In genomic region chr2:55693181-55694125, GRCh38 we compare ENCODE assay signal across 8 cellular contexts. TPM values are rescaled to one million over a fixed set of nuclear protein-coding genes. Genes with fewer than 3 reads are reported as not detected.
DNase-seq lines count a peak whose midpoint lies in the region; TF ChIP-seq lines count a peak whose summit lies in the region.

PNPT1 (minus strand) TSS chr2:55693844; CDS start chr2:55693823, 21 bp downstream.

- no peak within 1 kb of the TSS for H4K91ac ChIP-seq in H9 (ENCODE audit: insufficient read length, low read depth, low read length)

- no peak within 1 kb of the TSS for H3K4ac ChIP-seq in H9 (ENCODE audit: low read depth, low read length)

- no peak within 1 kb of the TSS for H2BK15ac ChIP-seq in H9 (ENCODE audit: low read depth, low read length)

- no CpG with 5 or more reads among the region's 56 CpGs for WGBS in H9 (ENCODE audit: extremely low coverage, insufficient read length, low lambda C conversion rate)

- H3K4me3 ChIP-seq in MG63 (peak within 1 kb of the TSS; percentile 87), fibroblast of villous mesenchyme (ENCODE audit: low read depth, low read length) (peak within 1 kb of the TSS; percentile 95), stomach smooth muscle (ENCODE audit: low read length in 2 of 2) (peak within 1 kb of the TSS; percentile 93 to 97)

- peak within 1 kb of the TSS; percentile 96 for H3K18ac ChIP-seq in H9 (ENCODE audit: insufficient read length, low read depth, low read length)

- TF ChIP-seq CTCF in H9 (conservative IDR thresholded peaks at IDR 0.05) (no peak), fibroblast of villous mesenchyme (IDR thresholded peaks at IDR 0.05; ENCODE audit: insufficient read depth, low read depth, low read length) (no peak), neural crest cell (conservative IDR thresholded peaks at IDR 0.05) (no peak)

- H3K23ac ChIP-seq in H9 (ENCODE audit: insufficient read length, low read depth, low read length): no peak within 1 kb of the TSS

- no peaks in the 10 kb centered on the region for H3K9me3 ChIP-seq in H9 (ENCODE audit: control insufficient read depth, low read depth, low read length)
- no peaks in the 10 kb centered on the region for H3K9me3 ChIP-seq in MG63
- H3K9me3 ChIP-seq in stomach smooth muscle (ENCODE audit: control insufficient read depth in 2 of 2, low read length in 2 of 2): no peaks in the 10 kb centered on the region

- peak within 1 kb of the TSS; percentile 95 for H3K9ac ChIP-seq in H9 (ENCODE audit: extremely low read depth, insufficient read length, low read length)
- peak within 1 kb of the TSS; percentile 65 to 68 for H3K9ac ChIP-seq in stomach smooth muscle (ENCODE audit: low read length in 2 of 2)

- DNase-seq in ELR (ENCODE audit: low read depth) (peak; percentile 96), H9 (peak; percentile 95), MG63 (peak; percentile 95), SHP77 treated with DMSO at 0.1 percent for 48 hours (lab: John Stamatoyannopoulos, UW) (peak; percentile 99), fibroblast of villous mesenchyme (ENCODE audit: low read depth) (peak; percentile 92), neural crest cell (ENCODE audit: low read depth, low spot score) (peak; percentile 86)
- peak; percentile 97 for DNase-seq in activated effector memory CD4-positive, alpha-beta T cell treated with anti-CD3 and anti-CD28 coated beads, Interleukin-2, amount 50 U/mL, for 16 hours

- peaks cover 5% of the 10 kb centered on the region for H3K23me2 ChIP-seq in H9 (ENCODE audit: insufficient read length, low read depth, low read length, poor library complexity, severe bottlenecking)

- no peaks in the 10 kb centered on the region for H4K20me1 ChIP-seq in H9 (ENCODE audit: control insufficient read depth, insufficient read depth, insufficient read length)

- no peak within 1 kb of the TSS for H3K56ac ChIP-seq in H9 (ENCODE audit: insufficient read length, low read depth, low read length)

- H3K14ac ChIP-seq in H9 (ENCODE audit: insufficient read depth, low read length): peak within 1 kb of the TSS; percentile 88

- H4K8ac ChIP-seq in H9 (replicated peaks; ENCODE audit: insufficient read length, low read depth, low read length): peak within 1 kb of the TSS; percentile 86

- H3K9me3 Mint-ChIP-seq in H9 (no peaks in the 10 kb centered on the region; a peak in 1 of 5 replicates), neural crest cell (peaks cover 3% of the 10 kb centered on the region)

- H2BK20ac ChIP-seq in H9 (ENCODE audit: low read depth, low read length, poor library complexity, severe bottlenecking): no peak within 1 kb of the TSS

- H2AK5ac ChIP-seq in H9 (ENCODE audit: insufficient read length, low read length): no peak within 1 kb of the TSS

- peak within 1 kb of the TSS; percentile 95 for H3K4me3 Mint-ChIP-seq in H9
- peak within 1 kb of the TSS; percentile 98 for H3K4me3 Mint-ChIP-seq in neural crest cell

- H2BK12ac ChIP-seq in H9 (ENCODE audit: insufficient read length, low read depth, low read length): no peak within 1 kb of the TSS

- no peak within 1 kb of the TSS for H2AFZ ChIP-seq in H9 (ENCODE audit: low read length)

- H3K4me1 Mint-ChIP-seq in H9: peaks cover 9 to 11% of the 10 kb centered on the region in 2 experiments
- H3K4me1 Mint-ChIP-seq in neural crest cell: peaks cover 14% of the 10 kb centered on the region

- peak within 1 kb of the TSS; percentile 93 for H3K4me2 ChIP-seq in H9 (ENCODE audit: insufficient read depth, insufficient read length, low read length)

- H3K27ac ChIP-seq in H9 (ENCODE audit: insufficient read length, low read depth, low read length): no peak within 1 kb of the TSS
- H3K27ac ChIP-seq in stomach smooth muscle (ENCODE audit: low read length): no peak within 1 kb of the TSS

- H2BK120ac ChIP-seq in H9 (ENCODE audit: low read depth, low read length, poor library complexity, severe bottlenecking): no peak within 1 kb of the TSS

- H3K79me2 ChIP-seq in H9 (ENCODE audit: insufficient read depth, low read length): peaks cover under 1% of the 10 kb centered on the region; the same call in 1 of the 2 replicates

- H3K36me3 ChIP-seq in MG63: peaks cover 11% of the 10 kb centered on the region; the same call in 1 of the 2 replicates
- no peaks in the 10 kb centered on the region for H3K36me3 ChIP-seq in stomach smooth muscle (ENCODE audit: control insufficient read depth in 2 of 2, insufficient read depth in 2 of 2, low read length in 2 of 2)

- H3K27ac Mint-ChIP-seq in H9: peak within 1 kb of the TSS; percentile 16 to 98 (median 95); a peak in 6 of 7 replicates
- H3K27ac Mint-ChIP-seq in neural crest cell (ENCODE audit: unreplicated experiment): peak within 1 kb of the TSS; percentile 95

- H4K5ac ChIP-seq in H9 (ENCODE audit: insufficient read length, low read depth, low read length): peak within 1 kb of the TSS; percentile 90

- no peaks in the 10 kb centered on the region for H3K4me1 ChIP-seq in H9 (ENCODE audit: insufficient read depth, low read length)
- no peaks in the 10 kb centered on the region for H3K4me1 ChIP-seq in stomach smooth muscle (ENCODE audit: control insufficient read depth, insufficient read depth, low read length)

- no peaks in the 10 kb centered on the region; the same call in 1 of the 2 replicates for H3K27me3 Mint-ChIP-seq in H9 (ENCODE audit: low read depth)
- peaks cover 16% of the 10 kb centered on the region for H3K27me3 Mint-ChIP-seq in neural crest cell (ENCODE audit: low read depth)

- no peaks in the 10 kb centered on the region for H3K27me3 ChIP-seq in H9 (ENCODE audit: insufficient read depth, low read length)
- H3K27me3 ChIP-seq in MG63: no peaks in the 10 kb centered on the region
- peaks cover 0 to 3% of the 10 kb centered on the region in 2 donors for H3K27me3 ChIP-seq in stomach smooth muscle (ENCODE audit: control insufficient read depth in 1 of 2, insufficient read depth in 2 of 2, low read length in 2 of 2)

- no peak within 1 kb of the TSS for H3T11ph ChIP-seq in H9 (ENCODE audit: low read length)

- no peaks in the 10 kb centered on the region for H3K79me1 ChIP-seq in H9 (ENCODE audit: insufficient read depth, low read depth, low read length, poor library complexity, severe bottlenecking)

- H3K36me3 Mint-ChIP-seq in H9 (ENCODE audit: insufficient read depth in 1 of 3, low read depth in 3 of 3) (peaks cover 0 to 15% (median 10%) of the 10 kb centered on the region in 3 experiments; a peak in 4 of 7 replicates), neural crest cell (ENCODE audit: low read depth) (peaks cover 3% of the 10 kb centered on the region)

- peak within 1 kb of the TSS; percentile 47 for H2BK5ac ChIP-seq in H9 (ENCODE audit: insufficient read length, low read length)

RNA-seq across cellular contexts. Expression of gene PNPT1, which starts in this region (rescaled TPM):
- total RNA-seq in H9 (2021) (33.4 and 36.3 TPM in 2 replicates), fibroblast of villous mesenchyme (19.6 and 32.0 TPM in 2 replicates), neural crest cell (33.0 and 34.5 TPM in 2 replicates)
- 32.7 and 44.2 TPM in 2 replicates for total RNA-seq in MG63 (2014; rRNA removed; shearing (Covaris generic); ENCODE audit: low replicate concordance)
